Comparison of ENCODE assay signal across 1 cellular context in genomic region chr16:4005281-4005680, GRCh38.
TF ChIP-seq lines count a peak whose summit lies in the region.

No MANE protein-coding gene starts in this region.

TF ChIP-seq in GM23338, 12 proteins besides CTCF, POLR2A, EP300 and RAD21 (continued from another document):
- TF ChIP-seq ZNF462 (CRISPR knock-in tag; IDR thresholded peaks at IDR 0.05) = no peak
- TF ChIP-seq POLR2AphosphoS5 (IDR thresholded peaks at IDR 0.05; ENCODE audit: low read depth) = no peak
- no peak for TF ChIP-seq NANOG (IDR thresholded peaks at IDR 0.05; ENCODE audit: borderline replicate concordance)
- no peak for TF ChIP-seq EZH2 (IDR thresholded peaks at IDR 0.05; ENCODE audit: low read depth, unreplicated experiment)
- TF ChIP-seq ETS1 (IDR thresholded peaks at IDR 0.05) = no peak
- TF ChIP-seq EZH2phosphoT487 (IDR thresholded peaks at IDR 0.05; ENCODE audit: unreplicated experiment) = no peak
- TF ChIP-seq REST (IDR thresholded peaks at IDR 0.05; ENCODE audit: unreplicated experiment) = no peak
- no peak for TF ChIP-seq CREB1 (CRISPR knock-in tag; IDR thresholded peaks at IDR 0.05; ENCODE audit: low read depth)
- no peak for TF ChIP-seq ZNF114 (CRISPR knock-in tag; IDR thresholded peaks at IDR 0.05)
- no peak for TF ChIP-seq JUNB (IDR thresholded peaks at IDR 0.05; ENCODE audit: unreplicated experiment)
